ENCODE assay signal across 14 cellular contexts in the genomic region with DNA sequence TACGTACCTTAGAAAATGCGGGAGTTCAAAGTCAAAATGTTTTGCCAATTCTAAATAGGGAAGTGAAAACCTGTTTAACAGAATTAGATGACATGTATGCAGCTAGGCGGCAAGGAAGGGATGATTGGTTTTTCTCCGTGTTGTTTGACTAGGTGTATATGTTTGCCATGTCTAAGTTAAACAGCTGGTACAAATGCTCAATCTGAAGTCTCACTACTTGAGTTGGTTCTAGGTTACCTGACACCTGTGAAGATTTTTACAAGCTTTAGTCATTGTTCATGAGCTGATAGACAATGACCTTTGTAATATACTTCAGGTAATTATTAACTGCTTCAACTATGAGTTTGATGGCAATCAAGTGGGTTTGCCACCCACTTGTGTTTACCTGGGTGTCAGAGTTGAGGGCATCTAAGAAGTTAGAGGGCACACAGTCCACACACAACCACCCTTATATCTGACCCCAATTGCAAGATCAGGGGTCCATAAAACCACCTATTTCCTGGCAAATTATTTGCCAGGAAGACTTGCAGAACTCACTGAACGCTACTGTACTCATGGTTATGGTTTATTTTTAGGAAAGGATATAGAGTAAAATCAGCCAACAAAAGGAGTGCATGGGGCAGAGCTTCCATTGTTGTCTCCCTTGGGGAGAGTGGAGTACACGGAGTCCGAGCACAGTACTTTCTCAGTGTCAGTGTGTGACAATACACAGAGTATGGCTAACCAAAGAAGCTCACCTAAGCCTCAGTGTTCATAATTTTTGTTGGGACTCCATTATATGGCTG.
A peak's percentile ranks its signal among the peaks of the same experiment; 100 is the strongest.
DNase-seq lines count a peak whose midpoint lies in the region; ATAC-seq and TF ChIP-seq lines count a peak whose summit lies in the region.
"Had no signal": no experiment of that assay in that cellular context is flagged by ENCODE, and none has a peak within 500 bp of the region (broad histone marks: within the 10 kb centered on the region; RNA-seq: fewer than 3 reads in every experiment).

No MANE protein-coding gene starts in this region.

- H3K27ac ChIP-seq in BLaER1 = no peak overlapping the region
- H3K27ac ChIP-seq: ovary, vagina had no signal

- H3K4me3 ChIP-seq in BLaER1 = no peak overlapping the region
- H3K4me3 ChIP-seq: ovary, vagina had no signal

- H3K9ac ChIP-seq in BLaER1 = no peak overlapping the region

- no peaks in the 10 kb centered on the region for H3K9me3 Mint-ChIP-seq in activated naive CD4-positive, alpha-beta T cell treated with anti-CD3 and anti-CD28 coated beads, Interleukin-2, amount 50 U/mL, for 72 hours
- H3K9me3 Mint-ChIP-seq: HFFc6 had no signal

- H3K4me2 ChIP-seq in BLaER1 = peak overlapping the region; percentile 71

- DNase-seq in germinal center (ENCODE audit: low spot score) (peak; percentile 27), NCI-H2081 treated with DMSO at 0.1 percent for 48 hours (lab: John Stamatoyannopoulos, UW) (no peak), GM13977 (ENCODE audit: low spot score) (no peak)
- DNase-seq in activated naive CD4-positive, alpha-beta T cell treated with anti-CD3 and anti-CD28 coated beads, Interleukin-2, amount 50 U/mL, for 72 hours (ENCODE audit: low spot score in 2 of 2) = no peak
- DNase-seq: activated CD8-positive, alpha-beta memory T cell treated with anti-CD3 and anti-CD28 coated beads for 24 hours; amygdala; HFFc6; NCI-H226; ovary had no signal

- peak; percentile 78 for ATAC-seq in GM19351 (IDR thresholded peaks at IDR 0.05; ENCODE audit: unreplicated experiment)
- ATAC-seq in HG03558 (IDR thresholded peaks at IDR 0.05; ENCODE audit: extremely low read depth, unreplicated experiment) = peak; percentile 48
- ATAC-seq in HG03469 (IDR thresholded peaks at IDR 0.05; ENCODE audit: unreplicated experiment) = no peak
- ATAC-seq in activated naive CD4-positive, alpha-beta T cell treated with anti-CD3 and anti-CD28 coated beads, Interleukin-2, amount 50 U/mL, for 72 hours = no peak

- 0 out of 2 replicates have a peak, but pooled peaks cover 2% of the 10 kb centered on the region for H3K36me3 ChIP-seq in BLaER1
- H3K36me3 ChIP-seq: ovary, vagina had no signal

- in situ Hi-C loops in GM13977 (cut with MboI; ENCODE audit: low pct_unique_long_range_greater_than_20kb, low sequenced_read_pairs, unreplicated experiment) = no loop called here

- H3K36me3 Mint-ChIP-seq in activated naive CD4-positive, alpha-beta T cell treated with anti-CD3 and anti-CD28 coated beads, Interleukin-2, amount 50 U/mL, for 72 hours = no peaks in the 10 kb centered on the region

- no peaks in the 10 kb centered on the region for H3K9me3 ChIP-seq in BLaER1
- H3K9me3 ChIP-seq: ovary, vagina had no signal

- H3K4me1 ChIP-seq in BLaER1 = peaks cover 15% of the 10 kb centered on the region
- H3K4me1 ChIP-seq: vagina had no signal

- no peak overlapping the region for H3K27ac Mint-ChIP-seq in activated naive CD4-positive, alpha-beta T cell treated with anti-CD3 and anti-CD28 coated beads, Interleukin-2, amount 50 U/mL, for 72 hours
- H3K27ac Mint-ChIP-seq: HFFc6 had no signal

- no peaks in the 10 kb centered on the region for H4K20me1 ChIP-seq in BLaER1

- TF ChIP-seq CTCF in GM13977 (IDR thresholded peaks at IDR 0.05; ENCODE audit: extremely low read depth, insufficient read depth, missing control alignments) = no peak

- H3K27me3 ChIP-seq in BLaER1 = no peaks in the 10 kb centered on the region
- H3K27me3 ChIP-seq: ovary, vagina had no signal

Comparison
In these comparisons a context has a peak if more than half of its experiments do, and no peak if none do; other contexts are left out.
1. ATAC-seq: peak in GM19351 (single experiment) and HG03558 (single experiment); none in HG03469 (single experiment) and activated naive CD4-positive, alpha-beta T cell treated with anti-CD3 and anti-CD28 coated beads, Interleukin-2, amount 50 U/mL, for 72 hours (0 of 2).